In the genomic region with DNA sequence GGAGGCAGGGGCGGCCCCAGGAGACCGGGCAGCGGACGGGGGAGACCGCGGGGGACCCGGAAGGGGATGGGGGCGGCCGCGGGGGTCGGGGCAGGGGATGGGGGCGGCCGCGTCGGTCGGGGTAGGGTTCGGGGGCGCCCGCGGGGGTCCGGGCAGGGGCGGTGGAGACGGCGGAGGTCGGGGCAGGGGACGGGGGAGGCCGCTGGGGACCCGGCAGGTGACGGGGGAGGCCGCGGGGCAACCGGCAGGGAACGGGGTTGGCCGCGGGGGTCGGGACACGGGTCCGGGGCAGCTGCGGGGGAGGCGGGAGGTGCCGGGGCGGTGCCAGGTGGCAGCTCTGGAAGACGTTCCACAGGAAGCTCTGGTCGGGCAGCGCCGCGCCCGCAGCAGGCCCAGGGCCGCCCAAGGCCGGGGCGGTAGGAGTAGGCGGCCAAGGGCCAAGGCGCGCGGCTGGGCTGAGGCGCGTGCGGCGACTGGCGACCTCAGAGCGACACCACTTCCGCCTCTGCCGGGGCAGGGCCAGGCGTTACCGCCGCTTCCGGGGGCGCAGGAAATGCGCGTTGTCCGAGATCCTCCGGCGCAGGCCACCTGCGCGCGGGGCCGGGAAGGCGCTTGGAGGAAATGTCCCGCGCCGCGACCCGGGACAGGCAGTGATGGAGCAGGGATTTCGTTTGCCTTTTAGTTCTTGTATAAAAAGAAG, we compare ENCODE assay signal across 8 cellular contexts. TPM values are rescaled to one million over a fixed set of nuclear protein-coding genes. Genes with fewer than 3 reads are reported as not detected.
DNase-seq lines count a peak whose midpoint lies in the region; ATAC-seq and TF ChIP-seq lines count a peak whose summit lies in the region.
"Not testable (repeated sequence)": the region's sequence is repeated elsewhere in the genome, so short reads cannot be mapped to it uniquely, and the experiment has no call there.

No MANE protein-coding gene starts in this region.

- intact Hi-C loops in right cardiac atrium (cut with DNase I); stomach (cut with DNase I; ENCODE audit: low total_unique reads): not testable (repeated sequence)

- H4K91ac ChIP-seq in trophoblast cell (ENCODE audit: low read depth, low read length) = peak overlapping the region; percentile 37

- not testable (repeated sequence) for H2BK12ac ChIP-seq in trophoblast cell (ENCODE audit: low read length)

- TF ChIP-seq EP300 in stomach (IDR thresholded peaks at IDR 0.05) = not testable (repeated sequence)

- DNase-seq in GM10248 (ENCODE audit: extremely low spot score) (peak; percentile 90), HPDE6-E6E7 (ENCODE audit: extremely low spot score) (peak; percentile 43), right cardiac atrium (peak; percentile 89 to 94 (median 94)), trophoblast cell (peak; percentile 85 to 87), stomach (peak; percentile 73)

- H3K23ac ChIP-seq in trophoblast cell (ENCODE audit: low read length) = not testable (repeated sequence)

- peak overlapping the region; percentile 41 for H3K4me2 ChIP-seq in trophoblast cell (ENCODE audit: low read length)

- H3K4ac ChIP-seq in trophoblast cell (ENCODE audit: low read depth, low read length) = not testable (repeated sequence)

- H3K36me3 Mint-ChIP-seq in brain = peaks cover 10% of the 10 kb centered on the region

- not testable (repeated sequence) for H3K79me1 ChIP-seq in trophoblast cell (ENCODE audit: low read length)

- peak overlapping the region; percentile 73 for H4K8ac ChIP-seq in trophoblast cell (ENCODE audit: low read depth, low read length)

- under 1% methylated on average over 48 of the region's 84 CpGs for WGBS in right cardiac atrium
- WGBS in trophoblast cell (ENCODE audit: extremely low coverage, insufficient coverage, insufficient read length) = no CpG with 5 or more reads among the region's 84 CpGs
- WGBS in stomach, 5 donors = 0 to 1% (median 0%) methylated on average over 14 to 49 of the region's 84 CpGs; no CpG with 5 or more reads in 1 of the 5 donors

- not testable (repeated sequence) for H3K9me3 Mint-ChIP-seq in brain

- not testable (repeated sequence) for H3K79me2 ChIP-seq in trophoblast cell (ENCODE audit: control insufficient read depth, insufficient read depth, low read length, poor library complexity)

- not testable (repeated sequence) for H4K12ac ChIP-seq in trophoblast cell (ENCODE audit: low read depth, low read length)

- H3K9me3 ChIP-seq in right cardiac atrium (ENCODE audit: control insufficient read depth, low read length); trophoblast cell (ENCODE audit: insufficient read depth, low read depth, low read length); stomach: not testable (repeated sequence)

- peak overlapping the region in 2 of 5 experiments; percentile 67 to 73 for H3K27ac Mint-ChIP-seq in brain

- H3K27me3 Mint-ChIP-seq in brain = not testable (repeated sequence)

- peak; percentile 86 for ATAC-seq in GM21737 (IDR thresholded peaks at IDR 0.05; ENCODE audit: unreplicated experiment)
- ATAC-seq in activated CD4-positive, CD25-positive, alpha-beta regulatory T cell treated with anti-CD3 and anti-CD28 coated beads, Interleukin-2, amount 50 U/mL, for 24 hours = peak; percentile 97
- peak; percentile 98 to 99 for ATAC-seq in right cardiac atrium

- H3K4me1 Mint-ChIP-seq in brain = peaks cover 14% of the 10 kb centered on the region

- H2BK5ac ChIP-seq in trophoblast cell (ENCODE audit: low read depth, low read length, poor library complexity) = not testable (repeated sequence)

- not testable (repeated sequence) for H3K9ac ChIP-seq in trophoblast cell (ENCODE audit: low read length)

- H3K4me3 ChIP-seq in right cardiac atrium (ENCODE audit: low read length) (peak overlapping the region; percentile 29), trophoblast cell (ENCODE audit: low read depth, low read length) (peak overlapping the region; percentile 65), stomach (peak overlapping the region; percentile 42 to 50 (median 42))

- H3K27me3 ChIP-seq in right cardiac atrium (ENCODE audit: control insufficient read depth, insufficient read depth); trophoblast cell (ENCODE audit: insufficient read depth, low read length); stomach: not testable (repeated sequence)

- not testable (repeated sequence) for TF ChIP-seq POLR2A in stomach (IDR thresholded peaks at IDR 0.05)

- not testable (repeated sequence) for H2BK120ac ChIP-seq in trophoblast cell (ENCODE audit: insufficient read depth, low read length, poor library complexity)

- CTCF ChIA-PET in GM10248 (lab: Yijun Ruan, JAX) = not testable (repeated sequence)

- H3K4me1 ChIP-seq in right cardiac atrium (ENCODE audit: control insufficient read depth, insufficient read depth, low read length); trophoblast cell (ENCODE audit: control insufficient read depth in 1 of 2, insufficient read depth in 2 of 2, low read length in 2 of 2): not testable (repeated sequence)
- peaks cover 0 to 12% (median 4%) of the 10 kb centered on the region in 4 donors for H3K4me1 ChIP-seq in stomach

- POLR2A ChIA-PET in GM10248 (lab: Yijun Ruan, JAX) = not testable (repeated sequence)

- not testable (repeated sequence) for H3K14ac ChIP-seq in trophoblast cell (ENCODE audit: low read length)

- H3K36me3 ChIP-seq in trophoblast cell (ENCODE audit: control insufficient read depth in 1 of 2, insufficient read depth in 2 of 2, low read length in 2 of 2) = not testable (repeated sequence)
- peaks cover 0 to 12% (median 4%) of the 10 kb centered on the region in 4 donors for H3K36me3 ChIP-seq in stomach

- not testable (repeated sequence) for H3K18ac ChIP-seq in trophoblast cell (ENCODE audit: low read length)

- H3K4me3 Mint-ChIP-seq in brain = peak overlapping the region; percentile 86 to 90 (median 87)

- not testable (repeated sequence) for H3K27ac ChIP-seq in right cardiac atrium (ENCODE audit: low read length); trophoblast cell (ENCODE audit: low read depth, low read length)
- H3K27ac ChIP-seq in stomach = peak overlapping the region in 4 of 5 donors; percentile 68 to 81 (median 74)

- not testable (repeated sequence) for H2AK5ac ChIP-seq in trophoblast cell (ENCODE audit: low read length)

- TF ChIP-seq CTCF in GM10248 (IDR thresholded peaks at IDR 0.05; ENCODE audit: control extremely low read depth, extremely low read depth, low read depth, missing control alignments); brain (conservative IDR thresholded peaks at IDR 0.05); stomach (IDR thresholded peaks at IDR 0.05): not testable (repeated sequence)

- H2AFZ ChIP-seq in trophoblast cell (ENCODE audit: insufficient read depth, low read length, poor library complexity) = not testable (repeated sequence)

RNA-seq across cellular contexts. Expression of a gene that starts 45.9 kb away (rescaled TPM):
- 59.9 TPM for polyA plus RNA-seq in brain (ENCODE audit: insufficient read depth, low read depth, low replicate concordance)
- 100 to 1,000 TPM in 1 of 4 donors, 10 to 100 TPM in 3; 74.7 to 162 (median 84.2) TPM for total RNA-seq in right cardiac atrium
- polyA plus RNA-seq in right cardiac atrium = 40.1 TPM
- 22.5 TPM in 2 replicates for polyA plus RNA-seq in trophoblast cell (2013)
- 100 to 1,000 TPM in 1 of 5 donors, 10 to 100 TPM in 3, 1 to 10 TPM in 1; 6.1 to 431 (median 42.6) TPM for total RNA-seq in stomach
- polyA plus RNA-seq in stomach = 10 to 100 TPM; 20.1 to 42.7 (median 34.5) TPM

Comparison
In these comparisons a context has a peak if more than half of its experiments do, and no peak if none do; other contexts are left out.
1. DNase-seq: peak in every context shown above with its lines; median percentile 94 in right cardiac atrium; 90 in GM10248; 86 in trophoblast cell; 73 in stomach; 43 in HPDE6-E6E7.